7 cellular contexts compared by ENCODE assay signal in genomic region chr1:150575072-150575489, GRCh38. TPM values are rescaled to one million over a fixed set of nuclear protein-coding genes. Genes with fewer than 3 reads are reported as not detected.
DNase-seq lines count a peak whose midpoint lies in the region; ATAC-seq, FAIRE-seq and TF ChIP-seq lines count a peak whose summit lies in the region.

No MANE protein-coding gene starts in this region.

- no peak overlapping the region for H2BK120ac ChIP-seq in IMR-90 (ENCODE audit: low read depth, low read length)

- DNase-seq in IMR-90, result no peak
- peak; percentile 41 for DNase-seq in adipocyte (ENCODE audit: low read depth)
- DNase-seq in keratinocyte (ENCODE audit: low read depth, low spot score), result no peak
- DNase-seq in substantia nigra (lab: John Stamatoyannopoulos, UW), result no peak
- no peak for DNase-seq in head of caudate nucleus

- H3K9me1 ChIP-seq in IMR-90 (ENCODE audit: insufficient read depth, low read length) (peaks cover 9% of the 10 kb centered on the region), keratinocyte (ENCODE audit: control insufficient read depth, extremely low read depth, insufficient read depth, low read length) (no peaks in the 10 kb centered on the region)

- peaks cover 3 to 23% of the 10 kb centered on the region in 2 experiments; a peak in 3 of 4 replicates for H3K79me1 ChIP-seq in IMR-90 (ENCODE audit: low read depth in 1 of 2, low read length in 2 of 2)

- H3K23ac ChIP-seq in IMR-90 (ENCODE audit: low read depth, low read length), result no peak overlapping the region; the same call in 1 of the 2 replicates

- no peak overlapping the region for H4K8ac ChIP-seq in IMR-90 (ENCODE audit: low read depth in 2 of 2, low read length in 2 of 2)

- no peaks in the 10 kb centered on the region for H3K27me3 ChIP-seq in IMR-90 (ENCODE audit: control insufficient read depth, insufficient read depth, low read length)
- H3K27me3 ChIP-seq in adipocyte (replicated peaks; ENCODE audit: control insufficient read depth, insufficient read depth, low read length), result no peaks in the 10 kb centered on the region
- H3K27me3 ChIP-seq in keratinocyte (ENCODE audit: control insufficient read depth, extremely low read depth, insufficient read depth, low read length), result no peaks in the 10 kb centered on the region

- H2BK5ac ChIP-seq in IMR-90 (ENCODE audit: low read depth, low read length, poor library complexity, severe bottlenecking), result peak overlapping the region; percentile 49

- H4K91ac ChIP-seq in IMR-90 (ENCODE audit: insufficient read depth, low read depth, low read length), result no peak overlapping the region

- dilution Hi-C loops in IMR-90 (cut with HindIII; ENCODE audit: low sequenced_read_pairs, unreplicated experiment), result no loop called here
- dilution Hi-C loops in keratinocyte (cut with MboI; ENCODE audit: extremely low pct_ligation_motif_present, low sequenced_read_pairs), result no loop called here

- no TSS peak for BruUV-seq in IMR-90 (replicated peaks; lab: Mats Ljungman, UMichigan)

- CTCF ChIA-PET in IMR-90 (lab: Yijun Ruan, JAX), result no interaction called here

- H4K20me1 ChIP-seq in IMR-90 (ENCODE audit: insufficient read depth, low read length) (peaks cover 93% of the 10 kb centered on the region), keratinocyte (ENCODE audit: control insufficient read depth, extremely low read depth, insufficient read depth, low read length) (peaks cover 59% of the 10 kb centered on the region)

- H2AFZ ChIP-seq in IMR-90 (replicated peaks; ENCODE audit: low read length, poor library complexity) (no peak overlapping the region), keratinocyte (ENCODE audit: control insufficient read depth, low read length) (no peak overlapping the region)

- no peak overlapping the region for H2AK9ac ChIP-seq in IMR-90 (replicated peaks; ENCODE audit: low read depth, low read length, poor library complexity)

- H3K4me2 ChIP-seq in IMR-90 (ENCODE audit: low read depth, low read length), result peak overlapping the region; percentile 99
- peak overlapping the region; percentile 99 for H3K4me2 ChIP-seq in keratinocyte (ENCODE audit: control insufficient read depth, extremely low read depth, insufficient read depth, low read depth, low read length)

- no peak overlapping the region for H3K56ac ChIP-seq in IMR-90 (ENCODE audit: extremely low read depth, insufficient read depth, low read length)

- no peak for TF ChIP-seq RAD21 in IMR-90 (IDR thresholded peaks at IDR 0.05; ENCODE audit: low read length)

- POLR2A ChIA-PET in IMR-90 (lab: Charles Lee; ENCODE audit: unreplicated experiment), result interaction anchor here (0.6 kb wide), 1 partner anchor 10 kb away, joined by 3 read pairs; no protein-coding TSS in a partner anchor

- TF ChIP-seq CTCF in IMR-90 (conservative IDR thresholded peaks at IDR 0.05; ENCODE audit: low read depth, low read length) (no peak), keratinocyte (optimal IDR thresholded peaks at IDR 0.05 in 1 of 3, IDR thresholded peaks at IDR 0.05 in 1 of 3, conservative IDR thresholded peaks at IDR 0.05 in 1 of 3; ENCODE audit: extremely low read depth in 1 of 3, insufficient read depth in 2 of 3, low read length in 3 of 3) (no peak)

- no peak for FAIRE-seq in keratinocyte (lab: Jason Lieb, UNC)

- H3K9me3 ChIP-seq in IMR-90 (ENCODE audit: control insufficient read depth, insufficient read depth, low read length) (no peaks in the 10 kb centered on the region), adipocyte (ENCODE audit: control insufficient read depth, low read length) (no peaks in the 10 kb centered on the region), keratinocyte (ENCODE audit: control insufficient read depth, low read depth, low read length) (no peaks in the 10 kb centered on the region)

- H3K27ac ChIP-seq in IMR-90 (ENCODE audit: insufficient read depth, low read length) (no peak overlapping the region), keratinocyte (ENCODE audit: control insufficient read depth, insufficient read depth, low read length) (peak overlapping the region; percentile 98), substantia nigra (ENCODE audit: low read depth, low read length, poor library complexity, severe bottlenecking) (peak overlapping the region; percentile 33)

- H2BK20ac ChIP-seq in IMR-90 (ENCODE audit: low read depth, low read length), result no peak overlapping the region

- TF ChIP-seq POLR2A in IMR-90 (IDR thresholded peaks at IDR 0.05; ENCODE audit: low read depth, low read length), result peak; percentile 31; the same call in 1 of the 2 replicates

- no peak overlapping the region for H3K18ac ChIP-seq in IMR-90 (ENCODE audit: low read depth, low read length)

- peaks cover 63% of the 10 kb centered on the region for H3K79me2 ChIP-seq in keratinocyte (ENCODE audit: control insufficient read depth, insufficient read depth, low read length)

- H3K4ac ChIP-seq in IMR-90 (ENCODE audit: low read depth, low read length), result no peak overlapping the region

- ATAC-seq in IMR-90 (ENCODE audit: low read depth), result no peak
- no peak for ATAC-seq in HG02571 (IDR thresholded peaks at IDR 0.05; ENCODE audit: unreplicated experiment)
- no peak for ATAC-seq in HG03139 (IDR thresholded peaks at IDR 0.05; ENCODE audit: unreplicated experiment)

- peaks cover 55% of the 10 kb centered on the region for H3K36me3 ChIP-seq in IMR-90 (ENCODE audit: control insufficient read depth, insufficient read depth, low read length)
- peaks cover 66% of the 10 kb centered on the region for H3K36me3 ChIP-seq in adipocyte (ENCODE audit: control insufficient read depth, insufficient read depth, low read length, severe bottlenecking)
- peaks cover 24 to 59% of the 10 kb centered on the region in 2 experiments for H3K36me3 ChIP-seq in keratinocyte (ENCODE audit: control insufficient read depth in 2 of 2, extremely low read depth in 1 of 2, insufficient read depth in 2 of 2, low read length in 2 of 2)

- H3K4me1 ChIP-seq in IMR-90 (ENCODE audit: control insufficient read depth, insufficient read depth, low read length) (peaks cover 10% of the 10 kb centered on the region), adipocyte (ENCODE audit: control insufficient read depth, insufficient read depth, low read length) (peaks cover 57% of the 10 kb centered on the region), keratinocyte (ENCODE audit: control insufficient read depth, extremely low read depth, insufficient read depth, low read length) (peaks cover 41% of the 10 kb centered on the region)

- H2AK5ac ChIP-seq in IMR-90 (ENCODE audit: low read depth, low read length), result no peak overlapping the region

- H4K5ac ChIP-seq in IMR-90 (ENCODE audit: low read depth, low read length), result no peak overlapping the region

- intact Hi-C loops in IMR-90 (cut with micrococcal nuclease), result no loop called here
- intact Hi-C loops in head of caudate nucleus (cut with DNase I), result loop anchor here (5.0 kb wide), 1 partner anchor 52 kb away; the partner anchor contains the start of gene ENSA

- peak overlapping the region; percentile 93; the same call in 1 of the 2 replicates for H3K4me3 ChIP-seq in IMR-90 (ENCODE audit: insufficient read depth, low read depth, low read length)
- peak overlapping the region; percentile 95 for H3K4me3 ChIP-seq in adipocyte (ENCODE audit: low read length)
- peak overlapping the region; percentile 90 to 98 (median 97) for H3K4me3 ChIP-seq in keratinocyte (ENCODE audit: control insufficient read depth in 2 of 3, extremely low read depth in 1 of 3, insufficient read depth in 2 of 3, low read depth in 1 of 3, low read length in 3 of 3)

- H3K14ac ChIP-seq in IMR-90 (replicated peaks; ENCODE audit: low read depth, low read length), result no peak overlapping the region

- H3K9ac ChIP-seq in IMR-90 (ENCODE audit: low read depth, low read length), result no peak overlapping the region
- peak overlapping the region; percentile 98 for H3K9ac ChIP-seq in adipocyte (ENCODE audit: low read length)
- H3K9ac ChIP-seq in keratinocyte (ENCODE audit: control insufficient read depth, extremely low read depth, insufficient read depth, low read length), result peak overlapping the region; percentile 99

- in situ Hi-C loops in IMR-90 (cut with MboI; ENCODE audit: low sequenced_read_pairs), result loop anchor here (5.0 kb wide), 1 partner anchor 37 kb away; no protein-coding TSS in a partner anchor

- no CpG with 5 or more reads among the region's 4 CpGs for WGBS in IMR-90 (ENCODE audit: extremely low coverage in 2 of 2, insufficient read length in 1 of 2), 2 experiments

- H2BK15ac ChIP-seq in IMR-90 (ENCODE audit: low read depth, low read length), result no peak overlapping the region

RNA-seq across cellular contexts. Expression of gene MCL1, which starts 4.3 kb away (rescaled TPM):
- 142 and 212 TPM in 2 replicates for total RNA-seq in IMR-90 (2012; rRNA removed)
- polyA plus RNA-seq in IMR-90 (2012; rRNA removed) (79.5 and 88.4 TPM in 2 replicates), keratinocyte (105 to 237 TPM (median 156 TPM) in 3 replicates)
- 32.7 and 42.7 TPM in 2 replicates for polyA plus RNA-seq in IMR-90 (2012; cell fraction: cytosol; rRNA removed)
- polyA plus RNA-seq in IMR-90 (2012; cell fraction: nucleus; rRNA removed; ENCODE audit: low replicate concordance), result 327 and 737 TPM in 2 replicates
- polyA plus RNA-seq in keratinocyte (2011; ENCODE audit: low read depth), result 301 TPM
- 85.0 and 142 TPM in 2 replicates for polyA plus RNA-seq in keratinocyte (2011; cell fraction: cytosol; rRNA removed)
- polyA plus RNA-seq in keratinocyte (2011; cell fraction: nucleus; rRNA removed), result 241 and 336 TPM in 2 replicates
- 139 and 235 TPM in 2 replicates for polyA plus RNA-seq in keratinocyte (2012; ENCODE audit: low replicate concordance)
- polyA minus RNA-seq in keratinocyte, result 75.7 to 233 TPM (median 111 TPM) in 3 replicates
- 164 TPM for polyA minus RNA-seq in keratinocyte (2011; cell fraction: cytosol; rRNA and poly(A)+ RNA removed)
- polyA minus RNA-seq in keratinocyte (2011; cell fraction: nucleus; rRNA and poly(A)+ RNA removed), result 148 and 203 TPM in 2 replicates

RNA-seq across cellular contexts. Expression of gene ADAMTSL4, which starts 25.9 kb away (rescaled TPM):
- 0.54 and 0.56 TPM in 2 replicates for total RNA-seq in IMR-90 (2012; rRNA removed)
- polyA plus RNA-seq in IMR-90 (2012; rRNA removed), result 11.3 and 12.2 TPM in 2 replicates
- polyA plus RNA-seq in IMR-90 (2012; cell fraction: cytosol; rRNA removed), result 7.9 and 11.9 TPM in 2 replicates
- 44.4 and 63.5 TPM in 2 replicates for polyA plus RNA-seq in IMR-90 (2012; cell fraction: nucleus; rRNA removed; ENCODE audit: low replicate concordance)
- polyA plus RNA-seq in keratinocyte, result 7.0 to 22.8 TPM (median 7.0 TPM) in 3 replicates
- 29.1 TPM for polyA plus RNA-seq in keratinocyte (2011; ENCODE audit: low read depth)
- polyA plus RNA-seq in keratinocyte (2011; cell fraction: cytosol; rRNA removed), result 13.1 and 16.6 TPM in 2 replicates
- polyA plus RNA-seq in keratinocyte (2011; cell fraction: nucleus; rRNA removed), result 105 and 147 TPM in 2 replicates
- polyA plus RNA-seq in keratinocyte (2012; ENCODE audit: low replicate concordance), result 8.6 and 128 TPM in 2 replicates
- 7.5 to 15.6 TPM (median 14.2 TPM) in 3 replicates for polyA minus RNA-seq in keratinocyte
- polyA minus RNA-seq in keratinocyte (2011; cell fraction: cytosol; rRNA and poly(A)+ RNA removed), result 13.2 TPM
- polyA minus RNA-seq in keratinocyte (2011; cell fraction: nucleus; rRNA and poly(A)+ RNA removed), result 33.8 and 40.9 TPM in 2 replicates

RNA-seq across cellular contexts. Expression of gene ENSA, which starts 54.3 kb away (rescaled TPM):
- 53.2 and 62.8 TPM in 2 replicates for total RNA-seq in IMR-90 (2012; rRNA removed)
- polyA plus RNA-seq in IMR-90 (2012; rRNA removed) (89.4 and 96.5 TPM in 2 replicates), keratinocyte (76.8 to 157 TPM (median 102 TPM) in 3 replicates)
- polyA plus RNA-seq in IMR-90 (2012; cell fraction: cytosol; rRNA removed), result 15.3 and 27.8 TPM in 2 replicates
- 6.4 and 30.3 TPM in 2 replicates for polyA plus RNA-seq in IMR-90 (2012; cell fraction: nucleus; rRNA removed; ENCODE audit: low replicate concordance)
- 59.7 TPM for polyA plus RNA-seq in keratinocyte (2011; ENCODE audit: low read depth)
- polyA plus RNA-seq in keratinocyte (2011; cell fraction: cytosol; rRNA removed), result 99.0 and 125 TPM in 2 replicates
- polyA plus RNA-seq in keratinocyte (2011; cell fraction: nucleus; rRNA removed), result 56.9 and 69.4 TPM in 2 replicates
- polyA plus RNA-seq in keratinocyte (2012; ENCODE audit: low replicate concordance), result 87.5 and 131 TPM in 2 replicates
- polyA minus RNA-seq in keratinocyte, result 13.2 to 36.5 TPM (median 22.0 TPM) in 3 replicates
- polyA minus RNA-seq in keratinocyte (2011; cell fraction: cytosol; rRNA and poly(A)+ RNA removed), result 27.0 TPM
- 7.9 and 12.7 TPM in 2 replicates for polyA minus RNA-seq in keratinocyte (2011; cell fraction: nucleus; rRNA and poly(A)+ RNA removed)

RNA-seq across cellular contexts. Expression of gene FALEC, which starts 59.5 kb away (rescaled TPM):
- total RNA-seq in IMR-90 (2012; rRNA removed), result not detected in 2 replicates
- 0.26 TPM in 1 of 2 replicates, not detected in the other for polyA plus RNA-seq in IMR-90 (2012; rRNA removed)
- polyA plus RNA-seq in IMR-90 (2012; cell fraction: cytosol; rRNA removed), result 0.12 TPM in 1 of 2 replicates, not detected in the other
- not detected in 2 replicates for polyA plus RNA-seq in IMR-90 (2012; cell fraction: nucleus; rRNA removed; ENCODE audit: low replicate concordance)
- polyA plus RNA-seq in keratinocyte, result 0.12 to 0.13 TPM in 2 of 3 replicates, not detected in the other
- 1.0 TPM for polyA plus RNA-seq in keratinocyte (2011; ENCODE audit: low read depth)
- polyA plus RNA-seq in keratinocyte (2011; cell fraction: cytosol; rRNA removed), result not detected in 2 replicates
- polyA plus RNA-seq in keratinocyte (2011; cell fraction: nucleus; rRNA removed), result 0.29 TPM in 1 of 2 replicates, not detected in the other
- not detected in 2 replicates for polyA plus RNA-seq in keratinocyte (2012; ENCODE audit: low replicate concordance)
- not detected in 3 replicates for polyA minus RNA-seq in keratinocyte
- not detected for polyA minus RNA-seq in keratinocyte (2011; cell fraction: cytosol; rRNA and poly(A)+ RNA removed)
- not detected in 2 replicates for polyA minus RNA-seq in keratinocyte (2011; cell fraction: nucleus; rRNA and poly(A)+ RNA removed)
